In the genomic region with DNA sequence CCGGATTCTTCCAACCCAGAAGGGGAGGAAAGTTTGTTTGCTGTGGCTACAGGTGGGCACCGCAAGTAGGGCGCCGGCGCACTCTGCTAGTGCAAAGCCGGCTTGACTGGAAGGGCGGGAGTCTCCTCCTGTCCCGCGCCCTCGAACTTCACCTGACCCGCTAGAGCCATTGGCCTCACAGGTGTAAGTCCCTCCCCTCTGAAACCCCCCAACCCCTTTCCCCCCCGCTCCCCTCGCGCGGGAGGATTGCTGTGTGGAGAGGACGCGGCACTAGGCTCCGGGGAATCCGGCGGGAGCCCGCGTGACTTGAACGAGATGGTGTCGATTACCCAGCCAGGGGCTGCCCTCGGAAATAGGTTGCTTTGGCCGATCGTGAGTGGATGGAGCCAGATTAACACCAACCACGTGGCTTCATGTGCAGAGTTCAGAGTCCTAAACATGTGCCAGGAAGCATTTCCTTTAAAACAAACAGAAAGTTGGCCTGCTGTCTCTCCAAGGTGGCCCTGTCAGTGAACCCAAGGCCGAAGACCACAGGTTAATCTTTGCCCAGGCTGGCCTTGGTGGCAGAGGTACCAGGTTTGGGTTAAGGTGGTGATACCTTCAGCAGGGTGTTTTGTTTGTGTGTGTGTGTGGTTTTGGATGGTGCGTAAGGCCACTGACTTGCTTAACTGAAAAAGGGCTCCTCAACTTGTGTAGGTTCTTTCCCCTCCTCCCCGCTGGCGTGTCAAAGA, we compare ENCODE assay signal across 8 cellular contexts. TPM values are rescaled to one million over a fixed set of nuclear protein-coding genes. Genes with fewer than 3 reads are reported as not detected.
DNase-seq lines count a peak whose midpoint lies in the region; ATAC-seq and TF ChIP-seq lines count a peak whose summit lies in the region.

No MANE protein-coding gene starts in this region.

- no peaks in the 10 kb centered on the region for H3F3A ChIP-seq in smooth muscle cell (ENCODE audit: low read depth)

- peak overlapping the region; percentile 83 to 98 (median 95) for H3K4me2 ChIP-seq in BLaER1 treated with 17β-estradiol and CSF1 and Interleukin-3, amounts not matched to agents 10 nM and 100 nM
- peak overlapping the region; percentile 90 for H3K4me2 ChIP-seq in hepatocyte
- H3K4me2 ChIP-seq in smooth muscle cell: peak overlapping the region; percentile 89

- peak overlapping the region; percentile 98 for H3K4me3 Mint-ChIP-seq in activated T-helper 1 cell treated with anti-CD3 and anti-CD28 coated beads, Interleukin-12 subunit alpha, Interleukin-12 subunit beta, Interleukin-2, Interleukin-4 antibody, amounts not matched to agents 30 ng/mL and 10 ng/mL and 1 ng/mL, durations not matched to agents 14 hours and 24 hours and 36 hours

- no peaks in the 10 kb centered on the region for H3K27me3 ChIP-seq in BLaER1 treated with 17β-estradiol and CSF1 and Interleukin-3, amounts not matched to agents 10 nM and 100 nM
- no peaks in the 10 kb centered on the region for H3K27me3 ChIP-seq in hepatocyte
- H3K27me3 ChIP-seq in smooth muscle cell (ENCODE audit: low read depth): peaks cover 12% of the 10 kb centered on the region

- no peak for TF ChIP-seq CTCF in hepatocyte (IDR thresholded peaks at IDR 0.05; ENCODE audit: poor library complexity)
- no peak for TF ChIP-seq CTCF in smooth muscle cell (IDR thresholded peaks at IDR 0.05; ENCODE audit: borderline replicate concordance, insufficient read depth, poor library complexity, severe bottlenecking)

- H3K4me1 ChIP-seq in BLaER1 treated with 17β-estradiol and CSF1 and Interleukin-3, amounts not matched to agents 10 nM and 100 nM: peaks cover 53 to 78% (median 62%) of the 10 kb centered on the region in 10 experiments
- H3K4me1 ChIP-seq in hepatocyte (ENCODE audit: insufficient read depth) (peaks cover 10% of the 10 kb centered on the region), smooth muscle cell (ENCODE audit: low read depth) (peaks cover 4% of the 10 kb centered on the region)

- H3K4me1 Mint-ChIP-seq in activated T-helper 1 cell treated with anti-CD3 and anti-CD28 coated beads, Interleukin-12 subunit alpha, Interleukin-12 subunit beta, Interleukin-2, Interleukin-4 antibody, amounts not matched to agents 30 ng/mL and 10 ng/mL and 1 ng/mL, durations not matched to agents 14 hours and 24 hours and 36 hours (ENCODE audit: low read depth): peaks cover 70% of the 10 kb centered on the region

- peak; percentile 12 for DNase-seq in NCI-H69 (lab: John Stamatoyannopoulos, UW)
- peak; percentile 74 for DNase-seq in activated T-helper 1 cell treated with anti-CD3 and anti-CD28 coated beads, Interleukin-12 subunit alpha, Interleukin-12 subunit beta, Interleukin-2, Interleukin-4 antibody, amounts not matched to agents 30 ng/mL and 10 ng/mL and 1 ng/mL, durations not matched to agents 14 hours and 24 hours and 36 hours (ENCODE audit: low spot score)
- peak; percentile 77 for DNase-seq in hepatocyte (ENCODE audit: low spot score)
- no peak for DNase-seq in smooth muscle cell (lab: John Stamatoyannopoulos, UW; ENCODE audit: unreplicated experiment)
- DNase-seq in dedifferentiated amniotic fluid mesenchymal stem cell (ENCODE audit: extremely low spot score): no peak
- DNase-seq in amniotic stem cell (lab: John Stamatoyannopoulos, UW): no peak

- H3K79me2 ChIP-seq in hepatocyte: peaks cover 42% of the 10 kb centered on the region
- H3K79me2 ChIP-seq in smooth muscle cell (ENCODE audit: low read depth): no peaks in the 10 kb centered on the region

- peaks cover 0 to 22% (median 10%) of the 10 kb centered on the region in 11 experiments; a peak in 10 of 22 replicates for H3K36me3 ChIP-seq in BLaER1 treated with 17β-estradiol and CSF1 and Interleukin-3, amounts not matched to agents 10 nM and 100 nM
- no peaks in the 10 kb centered on the region for H3K36me3 ChIP-seq in hepatocyte (replicated peaks; ENCODE audit: insufficient read depth, low read depth)
- no peaks in the 10 kb centered on the region for H3K36me3 ChIP-seq in smooth muscle cell (ENCODE audit: low read depth)

- no peaks in the 10 kb centered on the region for H3K9me2 ChIP-seq in hepatocyte (replicated peaks; ENCODE audit: insufficient read depth)

- no peaks in the 10 kb centered on the region for H3K27me3 Mint-ChIP-seq in activated T-helper 1 cell treated with anti-CD3 and anti-CD28 coated beads, Interleukin-12 subunit alpha, Interleukin-12 subunit beta, Interleukin-2, Interleukin-4 antibody, amounts not matched to agents 30 ng/mL and 10 ng/mL and 1 ng/mL, durations not matched to agents 14 hours and 24 hours and 36 hours (ENCODE audit: insufficient read depth)

- H2AFZ ChIP-seq in hepatocyte: peak overlapping the region; percentile 74
- H2AFZ ChIP-seq in smooth muscle cell (ENCODE audit: low read depth): peak overlapping the region; percentile 90

- peaks cover 0 to 10% (median 0%) of the 10 kb centered on the region in 11 experiments; a peak in 2 of 22 replicates for H3K9me3 ChIP-seq in BLaER1 treated with 17β-estradiol and CSF1 and Interleukin-3, amounts not matched to agents 10 nM and 100 nM (replicated peaks in 1 of 11)
- H3K9me3 ChIP-seq in hepatocyte (ENCODE audit: low read depth): no peaks in the 10 kb centered on the region
- no peaks in the 10 kb centered on the region for H3K9me3 ChIP-seq in smooth muscle cell (replicated peaks; ENCODE audit: low read depth)

- peaks cover 18% of the 10 kb centered on the region for H3K36me3 Mint-ChIP-seq in activated T-helper 1 cell treated with anti-CD3 and anti-CD28 coated beads, Interleukin-12 subunit alpha, Interleukin-12 subunit beta, Interleukin-2, Interleukin-4 antibody, amounts not matched to agents 30 ng/mL and 10 ng/mL and 1 ng/mL, durations not matched to agents 14 hours and 24 hours and 36 hours (ENCODE audit: low read depth)

- H3K9ac ChIP-seq in BLaER1 treated with 17β-estradiol and CSF1 and Interleukin-3, amounts not matched to agents 10 nM and 100 nM: peak overlapping the region; percentile 97 to 100 (median 99)
- H3K9ac ChIP-seq in smooth muscle cell (ENCODE audit: low read depth): no peak overlapping the region

- WGBS in hepatocyte (ENCODE audit: low lambda C conversion rate, missing lambda C conversion rate): 16% methylated on average over 31 of the region's 32 CpGs
- 16% methylated on average over 25 of the region's 32 CpGs for WGBS in smooth muscle cell (ENCODE audit: low lambda C conversion rate)

- intact Hi-C loops in activated T-helper 1 cell treated with anti-CD3 and anti-CD28 coated beads, Interleukin-12 subunit alpha, Interleukin-12 subunit beta, Interleukin-2, Interleukin-4 antibody, amounts not matched to agents 30 ng/mL and 10 ng/mL and 1 ng/mL, durations not matched to agents 14 hours and 24 hours and 36 hours (cut with micrococcal nuclease): loop anchor here (1.0 to 10.0 kb wide), 11 partner anchors 69 to 1069 kb away; a partner anchor contains a TSS

- peaks cover 21 to 48% (median 40%) of the 10 kb centered on the region in 11 experiments; a peak in 21 of 22 replicates for H4K20me1 ChIP-seq in BLaER1 treated with 17β-estradiol and CSF1 and Interleukin-3, amounts not matched to agents 10 nM and 100 nM
- H4K20me1 ChIP-seq in hepatocyte (ENCODE audit: insufficient read depth, poor library complexity, severe bottlenecking) (no peaks in the 10 kb centered on the region), smooth muscle cell (ENCODE audit: low read depth) (no peaks in the 10 kb centered on the region)

- H3K27ac ChIP-seq in BLaER1 treated with 17β-estradiol and CSF1 and Interleukin-3, amounts not matched to agents 10 nM and 100 nM: peak overlapping the region; percentile 93 to 100 (median 99)
- H3K27ac ChIP-seq in hepatocyte (peak overlapping the region; percentile 85), smooth muscle cell (ENCODE audit: low read depth) (no peak overlapping the region)

- peak; percentile 20 for ATAC-seq in GM21381 (IDR thresholded peaks at IDR 0.05; ENCODE audit: unreplicated experiment)

- peak overlapping the region; percentile 93 for H3K27ac Mint-ChIP-seq in activated T-helper 1 cell treated with anti-CD3 and anti-CD28 coated beads, Interleukin-12 subunit alpha, Interleukin-12 subunit beta, Interleukin-2, Interleukin-4 antibody, amounts not matched to agents 30 ng/mL and 10 ng/mL and 1 ng/mL, durations not matched to agents 14 hours and 24 hours and 36 hours

- H3K4me3 ChIP-seq in BLaER1 treated with 17β-estradiol and CSF1 and Interleukin-3, amounts not matched to agents 10 nM and 100 nM: peak overlapping the region; percentile 91 to 97 (median 96)
- H3K4me3 ChIP-seq in hepatocyte: peak overlapping the region; percentile 95
- H3K4me3 ChIP-seq in smooth muscle cell: peak overlapping the region; percentile 71

- H3K9me3 Mint-ChIP-seq in activated T-helper 1 cell treated with anti-CD3 and anti-CD28 coated beads, Interleukin-12 subunit alpha, Interleukin-12 subunit beta, Interleukin-2, Interleukin-4 antibody, amounts not matched to agents 30 ng/mL and 10 ng/mL and 1 ng/mL, durations not matched to agents 14 hours and 24 hours and 36 hours: no peaks in the 10 kb centered on the region

RNA-seq across cellular contexts. Expression of a gene that starts 1.0 kb away (rescaled TPM):
- 43.5 and 45.4 TPM in 2 replicates for total RNA-seq in activated T-helper 1 cell treated with anti-CD3 and anti-CD28 coated beads, Interleukin-12 subunit alpha, Interleukin-12 subunit beta, Interleukin-2, Interleukin-4 antibody, amounts not matched to agents 30 ng/mL and 10 ng/mL and 1 ng/mL, durations not matched to agents 14 hours and 24 hours and 36 hours
- 60.3 and 78.9 TPM in 2 replicates for total RNA-seq in hepatocyte
- 34.5 and 37.2 TPM in 2 replicates for polyA plus RNA-seq in hepatocyte
- 10.7 and 16.6 TPM in 2 replicates for total RNA-seq in smooth muscle cell
- 5.7 and 7.3 TPM in 2 replicates for polyA plus RNA-seq in smooth muscle cell

Comparison
In these comparisons a context has a peak if more than half of its experiments do, and no peak if none do; other contexts are left out.
1. DNase-seq: peak in NCI-H69 (single experiment), activated T-helper 1 cell treated with anti-CD3 and anti-CD28 coated beads, Interleukin-12 subunit alpha, Interleukin-12 subunit beta, Interleukin-2, Interleukin-4 antibody, amounts not matched to agents 30 ng/mL and 10 ng/mL and 1 ng/mL, durations not matched to agents 14 hours and 24 hours and 36 hours (single experiment) and hepatocyte (single experiment); none in smooth muscle cell (single experiment), dedifferentiated amniotic fluid mesenchymal stem cell (single experiment) and amniotic stem cell (single experiment).
2. Peak in every context shown above with its lines, with median percentiles within 50 percentile points of each other: H3K4me2 ChIP-seq and H3K4me3 ChIP-seq.